Comparison of ENCODE assay signal across 8 cellular contexts in the genomic region with DNA sequence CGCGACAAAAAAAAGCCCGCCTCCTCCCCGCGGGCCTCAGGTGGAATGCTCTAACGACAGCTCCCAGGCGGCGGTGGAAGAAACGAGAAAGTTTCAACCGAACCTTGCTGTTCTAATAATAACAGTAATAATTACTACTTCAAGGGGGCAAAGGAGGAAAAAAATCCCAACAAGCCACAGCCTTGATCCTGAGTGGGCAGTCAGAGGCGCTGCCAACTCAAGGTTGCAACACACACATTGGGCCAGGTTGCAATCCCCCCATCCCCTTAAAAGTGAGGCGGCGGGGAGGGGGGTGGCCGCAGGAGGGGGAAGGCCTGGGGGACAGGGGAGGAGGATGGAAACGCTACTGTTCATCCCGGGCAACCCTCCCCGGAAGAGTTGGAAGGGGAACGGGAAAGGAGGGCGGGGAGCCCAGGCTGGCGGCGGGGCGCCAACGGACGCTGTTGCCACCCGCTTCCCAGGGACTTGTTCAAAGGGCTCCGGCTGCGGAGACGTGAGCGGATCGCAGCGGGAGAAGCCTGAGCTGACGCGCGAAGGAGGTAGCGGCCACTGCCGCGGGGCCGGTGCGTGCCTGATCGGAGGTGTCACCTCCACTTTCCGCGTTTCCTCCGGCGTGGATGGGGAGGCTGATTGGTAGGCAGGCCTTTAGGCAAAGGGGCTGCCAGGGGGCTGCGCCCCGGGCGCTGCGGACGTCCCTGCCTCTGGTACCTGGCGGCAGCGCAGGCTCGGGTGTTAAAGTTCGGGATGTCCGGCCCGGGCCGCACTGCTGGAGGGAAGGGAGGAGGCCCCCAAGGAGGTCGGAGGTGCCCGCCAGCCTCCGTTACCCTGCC. TPM values are rescaled to one million over a fixed set of nuclear protein-coding genes. Genes with fewer than 3 reads are reported as not detected.
DNase-seq lines count a peak whose midpoint lies in the region; ATAC-seq and TF ChIP-seq lines count a peak whose summit lies in the region.

No MANE protein-coding gene starts in this region.

- H3K9ac ChIP-seq in OCI-LY3 (ENCODE audit: low read length): peak overlapping the region; percentile 90

- H3K27ac Mint-ChIP-seq in Calu3 (ENCODE audit: unreplicated experiment) (peak overlapping the region; percentile 47), natural killer cell (peak overlapping the region; percentile 97 to 99)

- H3K27ac ChIP-seq in OCI-LY3 (ENCODE audit: low read length) (peak overlapping the region; percentile 78), stomach (peak overlapping the region; percentile 93 to 98 (median 97))

- DNase-seq in Calu3 (peak; percentile 30), HFF-Myc (ENCODE audit: extremely low read depth, low read depth) (no peak), fibroblast of pulmonary artery (ENCODE audit: low read depth) (peak; percentile 34), natural killer cell (peak; percentile 59), stomach (peak; percentile 65)
- peak; percentile 45 for DNase-seq in activated effector memory CD4-positive, alpha-beta T cell treated with Interleukin-2 at 50 U/mL for 16 hours

- no peak overlapping the region for H2AFZ ChIP-seq in OCI-LY3 (ENCODE audit: low read depth, low read length)

- H3K4me3 ChIP-seq in HFF-Myc (replicated peaks; ENCODE audit: low read depth, low read length): peak overlapping the region; percentile 86
- peak overlapping the region; percentile 86 for H3K4me3 ChIP-seq in OCI-LY3 (ENCODE audit: low read length)
- H3K4me3 ChIP-seq in fibroblast of pulmonary artery (replicated peaks; ENCODE audit: low read depth, low read length): peak overlapping the region; percentile 89
- peak overlapping the region; percentile 65 to 89 (median 83) for H3K4me3 ChIP-seq in stomach

- H3K27me3 Mint-ChIP-seq in Calu3 (ENCODE audit: unreplicated experiment): peaks cover 13% of the 10 kb centered on the region
- H3K27me3 Mint-ChIP-seq in natural killer cell (ENCODE audit: low read depth in 2 of 2): peaks cover 12 to 13% of the 10 kb centered on the region in 2 donors

- H3K36me3 ChIP-seq in OCI-LY3 (replicated peaks; ENCODE audit: low read depth, low read length) (peaks cover 2% of the 10 kb centered on the region), stomach (no peaks in the 10 kb centered on the region)

- H3K4me3 Mint-ChIP-seq in Calu3 (ENCODE audit: low read depth, unreplicated experiment) (peak overlapping the region; percentile 99), natural killer cell (peak overlapping the region; percentile 99)

- no peak for ATAC-seq in natural killer cell
- ATAC-seq in HG03039 (IDR thresholded peaks at IDR 0.05; ENCODE audit: unreplicated experiment): no peak

- H3K4me1 Mint-ChIP-seq in Calu3 (ENCODE audit: low read depth, unreplicated experiment): no peaks in the 10 kb centered on the region
- H3K4me1 Mint-ChIP-seq in natural killer cell: peaks cover 32 to 45% of the 10 kb centered on the region in 2 donors

- H3K4me2 ChIP-seq in OCI-LY3 (ENCODE audit: low read length): peak overlapping the region; percentile 87

- H4K20me1 ChIP-seq in OCI-LY3 (ENCODE audit: insufficient read depth, low read length): peaks cover 32% of the 10 kb centered on the region

- H3K9me3 Mint-ChIP-seq in Calu3 (ENCODE audit: low read depth, unreplicated experiment) (no peaks in the 10 kb centered on the region), natural killer cell (no peaks in the 10 kb centered on the region)

- H3K36me3 Mint-ChIP-seq in Calu3 (ENCODE audit: insufficient read depth, unreplicated experiment) (peaks cover 43% of the 10 kb centered on the region), natural killer cell (no peaks in the 10 kb centered on the region)

- H3K27me3 ChIP-seq in OCI-LY3 (ENCODE audit: low read depth, low read length): no peaks in the 10 kb centered on the region
- no peaks in the 10 kb centered on the region for H3K27me3 ChIP-seq in stomach

- peaks cover 41% of the 10 kb centered on the region for H3K4me1 ChIP-seq in OCI-LY3 (ENCODE audit: low read length)
- H3K4me1 ChIP-seq in stomach: peaks cover 19 to 39% (median 29%) of the 10 kb centered on the region in 4 donors

- TF ChIP-seq CTCF in Calu3 (IDR thresholded peaks at IDR 0.05; ENCODE audit: unreplicated experiment) (no peak), HFF-Myc (IDR thresholded peaks at IDR 0.05; ENCODE audit: low read depth, low read length, missing control alignments) (no peak), OCI-LY3 (IDR thresholded peaks at IDR 0.05; ENCODE audit: low read depth, low read length) (no peak), fibroblast of pulmonary artery (IDR thresholded peaks at IDR 0.05; ENCODE audit: low read length, missing control alignments) (no peak), natural killer cell (IDR thresholded peaks at IDR 0.05) (no peak), stomach (IDR thresholded peaks at IDR 0.05) (no peak)

- intact Hi-C loops in Calu3 (cut with micrococcal nuclease; ENCODE audit: unreplicated experiment) (no loop called here), natural killer cell (cut with micrococcal nuclease) (loop anchor here (1.0 to 10.0 kb wide), 5 partner anchors 39 to 1741 kb away; a partner anchor contains a TSS), stomach (cut with DNase I; ENCODE audit: low total_unique reads) (no loop called here)

- H3K9me3 ChIP-seq in OCI-LY3 (ENCODE audit: insufficient read depth, low read length) (no peaks in the 10 kb centered on the region), stomach (no peaks in the 10 kb centered on the region)

- CTCF ChIA-PET in Calu3 (lab: Charles Lee): no interaction called here

- 0 to 1% (median 0%) methylated on average over 26 to 59 of the region's 59 CpGs for WGBS in stomach, 5 donors

- H3K79me2 ChIP-seq in OCI-LY3 (ENCODE audit: low read length): peaks cover 56% of the 10 kb centered on the region

- BruUV-seq in Calu3 (replicated peaks; lab: Mats Ljungman, UMichigan): TSS peak; percentile 23

- no peak for TF ChIP-seq EP300 in stomach (IDR thresholded peaks at IDR 0.05)

- TF ChIP-seq POLR2A in stomach (IDR thresholded peaks at IDR 0.05): no peak

RNA-seq across cellular contexts. Expression of a gene that starts 0.6 kb away (rescaled TPM):
- total RNA-seq in Calu3 (2022): 39.3 and 47.4 TPM in 2 replicates
- 100 to 1,000 TPM; 303 to 324 (median 308) TPM for total RNA-seq in natural killer cell
- total RNA-seq in stomach: 100 to 1,000 TPM in 3 of 5 donors, 10 to 100 TPM in 2; 67.2 to 242 (median 109) TPM
- 10 to 100 TPM; 20.5 to 44.4 (median 30.0) TPM for polyA plus RNA-seq in stomach
